2 cellular contexts compared by ENCODE assay signal in the genomic region with DNA sequence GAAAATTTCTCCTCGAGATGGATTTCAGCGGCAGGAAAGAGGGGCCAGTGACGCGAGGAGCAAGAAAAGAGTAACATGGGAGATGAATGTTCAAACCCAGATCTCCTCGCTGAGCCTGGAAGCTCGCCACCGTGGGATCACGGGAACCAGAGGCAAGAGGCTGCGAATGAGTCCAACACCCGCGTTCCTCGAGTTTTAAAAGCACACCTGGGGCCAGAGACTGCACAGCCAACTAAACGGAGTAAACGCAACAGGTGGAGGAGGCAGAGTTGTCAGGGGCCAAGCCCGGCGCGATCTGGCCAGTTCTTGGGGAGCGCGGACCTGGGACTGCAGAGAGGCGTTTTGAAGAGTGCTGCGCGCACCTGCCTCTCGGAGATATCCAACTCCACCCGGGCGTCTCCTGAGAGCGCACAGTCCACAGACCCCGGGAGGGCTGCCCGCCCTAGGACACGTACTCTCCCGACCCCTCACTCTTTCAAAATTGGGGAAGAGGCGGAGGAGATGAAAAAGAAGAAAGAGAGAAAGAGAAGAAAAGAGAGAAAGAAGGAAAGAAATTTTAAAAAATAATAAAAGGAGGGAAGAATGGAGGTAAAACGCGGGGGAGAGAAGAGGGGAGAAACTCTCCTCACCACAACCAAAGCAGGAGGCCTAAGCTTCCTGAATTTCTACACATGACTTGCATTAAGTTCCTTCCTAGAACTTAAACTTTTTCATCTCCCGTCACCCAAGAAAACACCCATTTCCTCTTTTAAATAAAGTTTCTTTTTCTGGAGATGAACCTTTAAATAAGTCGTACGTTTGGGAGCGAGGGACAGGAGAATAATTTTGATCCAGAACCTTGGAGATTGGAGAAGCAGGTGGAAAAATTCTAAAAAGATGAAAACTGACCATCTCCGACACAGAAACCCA.
A peak's percentile ranks its signal among the peaks of the same experiment; 100 is the strongest.
TF ChIP-seq lines count a peak whose summit lies in the region.

No MANE protein-coding gene starts in this region.

TF ChIP-seq in GM12878, 131 proteins besides CTCF, POLR2A, EP300 and RAD21:
- 0 out of 2 replicates have a peak, but pooled peaks have one; percentile 76 for TF ChIP-seq EZH2 (IDR thresholded peaks at IDR 0.05; ENCODE audit: borderline replicate concordance, control insufficient read depth, low read depth, low read length)
- TF ChIP-seq POLR2AphosphoS5 (IDR thresholded peaks at IDR 0.05; ENCODE audit: low read length), result no peak
- TF ChIP-seq TCF3 (IDR thresholded peaks at IDR 0.05; ENCODE audit: borderline replicate concordance, insufficient read depth, low read depth, low read length), result no peak

TF ChIP-seq in neural cell, 6 proteins besides CTCF, POLR2A, EP300 and RAD21:
- TF ChIP-seq POLR2AphosphoS5 (IDR thresholded peaks at IDR 0.05) (no peak), EZH2 (IDR thresholded peaks at IDR 0.05; ENCODE audit: borderline replicate concordance, insufficient read depth, low read length, poor library complexity, severe bottlenecking) (peak; percentile 88)
